In genomic region chr2:197434541-197435513, GRCh38 we compare ENCODE assay signal across 8 cellular contexts. TPM values are rescaled to one million over a fixed set of nuclear protein-coding genes. Genes with fewer than 3 reads are reported as not detected.
DNase-seq lines count a peak whose midpoint lies in the region; ATAC-seq and TF ChIP-seq lines count a peak whose summit lies in the region.

Gene SF3B1 (minus strand): TSS chr2:197435028. CDS start chr2:197434999, 29 bp downstream.

- H3K4me1 ChIP-seq in Karpas-422 (ENCODE audit: low read length), result peaks cover 43% of the 10 kb centered on the region
- H3K4me1 ChIP-seq in esophagus squamous epithelium, result peaks cover 27 to 53% (median 42%) of the 10 kb centered on the region in 3 donors

- H3K4me2 ChIP-seq in Karpas-422 (ENCODE audit: low read depth, low read length, poor library complexity, severe bottlenecking), result peak within 1 kb of the TSS; percentile 91

- H3K9ac ChIP-seq in Karpas-422 (ENCODE audit: low read length), result peak within 1 kb of the TSS; percentile 97

- DNase-seq in DMS79 treated with DMSO at 0.1 percent for 48 hours (lab: John Stamatoyannopoulos, UW) (peak; percentile 94), Karpas-422 (peak; percentile 99), RKO (ENCODE audit: low spot score) (peak; percentile 97), activated T-helper 1 cell treated with Interleukin-2 at 50 U/mL for 16 hours (ENCODE audit: low read depth) (peak; percentile 98), esophagus squamous epithelium (lab: John Stamatoyannopoulos, UW) (peak; percentile 87), myocyte (ENCODE audit: low read depth) (peak; percentile 98)
- peak; percentile 97 to 99 for DNase-seq in stimulated activated CD8-positive, alpha-beta memory T cell treated with anti-CD3 and anti-CD28 coated beads, Interleukin-7, amount 100 ng/mL, for 48 hours (ENCODE audit: extremely low read depth in 1 of 2, low read depth in 1 of 2)

- peak in 1 of 6 experiments; percentile 24 for TF ChIP-seq CTCF in esophagus squamous epithelium (IDR thresholded peaks at IDR 0.05)

- peak within 1 kb of the TSS; percentile 98 for H3K4me3 ChIP-seq in Karpas-422 (ENCODE audit: low read length)
- peak within 1 kb of the TSS; percentile 68 to 95 (median 84) for H3K4me3 ChIP-seq in esophagus squamous epithelium

- intact Hi-C loops in esophagus squamous epithelium (cut with DNase I), result no loop called here

- H3K36me3 ChIP-seq in Karpas-422 (ENCODE audit: insufficient read depth, low read length), result peaks cover 3% of the 10 kb centered on the region; the same call in 1 of the 2 replicates
- no peaks in the 10 kb centered on the region for H3K36me3 ChIP-seq in esophagus squamous epithelium

- no peaks in the 10 kb centered on the region for H3K27me3 ChIP-seq in Karpas-422 (ENCODE audit: low read length)
- no peaks in the 10 kb centered on the region for H3K27me3 ChIP-seq in esophagus squamous epithelium

- H3K79me2 ChIP-seq in Karpas-422 (ENCODE audit: low read length), result peaks cover 58% of the 10 kb centered on the region

- peak within 1 kb of the TSS; percentile 72 for H2AFZ ChIP-seq in Karpas-422 (ENCODE audit: low read length)

- H3K9me3 ChIP-seq in Karpas-422 (ENCODE audit: low read length) (no peaks in the 10 kb centered on the region), esophagus squamous epithelium (no peaks in the 10 kb centered on the region)

- H3K27ac ChIP-seq in Karpas-422 (ENCODE audit: low read length) (peak within 1 kb of the TSS; percentile 81), esophagus squamous epithelium (peak within 1 kb of the TSS; percentile 95 to 98 (median 97))

- ATAC-seq in GM21825 (IDR thresholded peaks at IDR 0.05; ENCODE audit: unreplicated experiment), result peak; percentile 92

- H3K9me2 ChIP-seq in Karpas-422 (replicated peaks; ENCODE audit: insufficient read depth, low read length), result no peaks in the 10 kb centered on the region

- 0% methylated on average over 18 to 64 of the region's 74 CpGs for WGBS in esophagus squamous epithelium, 2 donors

- peak in 3 of 4 donors; percentile 74 to 96 (median 93) for TF ChIP-seq POLR2A in esophagus squamous epithelium (IDR thresholded peaks at IDR 0.05)

- peaks cover 45% of the 10 kb centered on the region for H4K20me1 ChIP-seq in Karpas-422 (ENCODE audit: insufficient read depth, low read depth, low read length)

RNA-seq across cellular contexts. Expression of gene SF3B1, which starts in this region (rescaled TPM):
- 169 and 304 TPM in 2 replicates for total RNA-seq in Karpas-422 (2014; rRNA removed; shearing (Covaris generic); ENCODE audit: low replicate concordance)
- 100 to 1,000 TPM; 113 to 259 (median 149) TPM for total RNA-seq in esophagus squamous epithelium
- total RNA-seq in myocyte, result 285 and 321 TPM in 2 replicates
- polyA plus RNA-seq in myocyte (2012), result 99.7 TPM

Comparison
In these comparisons a context has a peak if more than half of its experiments do, and no peak if none do; other contexts are left out.
1. Peak in every context shown above with its lines: DNase-seq, ATAC-seq, H3K4me3 ChIP-seq and H3K27ac ChIP-seq.